In genomic region chr15:48664436-48664835, GRCh38 we compare ENCODE assay signal across 41 cellular contexts.
"Had no signal": no experiment of that assay in that cellular context is flagged by ENCODE, and none has a peak within 500 bp of the region (broad histone marks: within the 10 kb centered on the region; RNA-seq: fewer than 3 reads in every experiment).

No MANE protein-coding gene starts in this region.

- H3K27ac ChIP-seq: body of pancreas, brain microvascular endothelial cell, breast epithelium, cardiac muscle cell, WERI-Rb-1 had no signal

- H3K9me3 ChIP-seq: body of pancreas, breast epithelium had no signal

- H3K27me3 ChIP-seq: body of pancreas, brain microvascular endothelial cell, breast epithelium, cardiac muscle cell had no signal

- H3K9me3 Mint-ChIP-seq: activated CD4-positive, alpha-beta memory T cell treated with anti-CD3 and anti-CD28 coated beads, Interleukin-2, amount 10 ng/mL, durations not matched to agents 7 days and 5 days; activated CD4-positive, alpha-beta T cell treated with anti-CD3 and anti-CD28 coated beads, Interleukin-2, amount 10 ng/mL, durations not matched to agents 7 days and 5 days; activated naive CD4-positive, alpha-beta T cell treated with anti-CD3 and anti-CD28 coated beads, Interleukin-2, amount 10 ng/mL, durations not matched to agents 7 days and 5 days; activated naive CD4-positive, alpha-beta T cell treated with anti-CD3 and anti-CD28 coated beads, Interleukin-2, amount 50 U/mL, for 24 hours; activated naive CD8-positive, alpha-beta T cell treated with anti-CD3 and anti-CD28 coated beads, Interleukin-2, amount 10 ng/mL, durations not matched to agents 7 days and 5 days; activated naive CD8-positive, alpha-beta T cell treated with anti-CD3 and anti-CD28 coated beads, Interleukin-2, amount 50 U/mL, for 24 hours; activated T-cell treated with anti-CD3 and anti-CD28 coated beads, Interleukin-2, amount 50 U/mL, for 24 hours; activated T-helper 2 cell treated with anti-CD3 and anti-CD28 coated beads, Interferon-gamma antibody, Interleukin-2, Interleukin-4, amounts not matched to agents 10 μg/mL and 5 μg/mL and 100 μg/mL, durations not matched to agents 14 hours and 24 hours and 36 hours; central memory CD8-positive, alpha-beta T cell; T-helper 1 cell treated with Interleukin-12 subunit alpha and Interleukin-12 subunit beta and Interleukin-4 antibody, amounts not matched to agents 30 μg/mL and 1 μg/mL, for 36 hours; T-helper 2 cell treated with Interferon-gamma antibody and Interleukin-4, amounts not matched to agents 5 μg/mL and 100 μg/mL, for 36 hours; WTC11 had no signal

- DNase-seq: activated CD4-positive, alpha-beta memory T cell treated with anti-CD3 and anti-CD28 coated beads, Interleukin-2, amount 10 ng/mL, durations not matched to agents 7 days and 5 days; activated CD4-positive, alpha-beta T cell treated with anti-CD3 and anti-CD28 coated beads for 1 hour; activated CD4-positive, alpha-beta T cell treated with anti-CD3 and anti-CD28 coated beads for 36 hours; activated CD4-positive, alpha-beta T cell treated with anti-CD3 and anti-CD28 coated beads for 48 hours; activated CD4-positive, alpha-beta T cell treated with anti-CD3 and anti-CD28 coated beads, Interleukin-2, amount 10 ng/mL, durations not matched to agents 7 days and 5 days; activated CD4-positive, alpha-beta T cell treated with anti-CD3 and anti-CD28 coated beads, Interleukin-2, amount 50 U/mL, for 48 hours; activated CD4-positive, CD25-positive, alpha-beta regulatory T cell; activated CD8-positive, alpha-beta memory T cell treated with anti-CD3 and anti-CD28 coated beads for 24 hours; activated CD8-positive, alpha-beta memory T cell treated with anti-CD3 and anti-CD28 coated beads, Interleukin-2, amount 10 ng/mL, durations not matched to agents 7 days and 5 days; activated CD8-positive, alpha-beta memory T cell treated with anti-CD3 and anti-CD28 coated beads, Interleukin-2, amount 50 U/mL, for 48 hours; activated CD8-positive, alpha-beta T cell treated with anti-CD3 and anti-CD28 coated beads, Interleukin-2, amount 10 ng/mL, durations not matched to agents 7 days and 5 days; activated effector memory CD4-positive, alpha-beta T cell treated with Interleukin-2 at 50 U/mL for 16 hours; activated gamma-delta T cell; activated naive CD4-positive, alpha-beta T cell treated with anti-CD3 and anti-CD28 coated beads, Interleukin-2, amount 10 ng/mL, durations not matched to agents 7 days and 5 days; activated naive CD4-positive, alpha-beta T cell treated with Interleukin-2 at 50 U/mL for 16 hours; activated naive CD8-positive, alpha-beta T cell treated with anti-CD3 and anti-CD28 coated beads, Interleukin-2, amount 10 ng/mL, durations not matched to agents 7 days and 5 days; activated naive CD8-positive, alpha-beta T cell treated with anti-CD3 and anti-CD28 coated beads, Interleukin-2, amount 50 U/mL, for 24 hours; activated T-cell treated with anti-CD3 and anti-CD28 coated beads, Interleukin-2, amount 50 U/mL, for 24 hours; activated T-cell treated with anti-CD3 and anti-CD28 coated beads, Interleukin-2, amount 50 U/mL, for 48 hours; amygdala; aorta; body of pancreas; brain microvascular endothelial cell; caudate nucleus; cerebellar nuclear complex; T-helper 1 cell; T-helper 2 cell; T-helper 9 cell; WERI-Rb-1 had no signal

- H3K27ac Mint-ChIP-seq: activated CD4-positive, alpha-beta memory T cell treated with anti-CD3 and anti-CD28 coated beads, Interleukin-2, amount 10 ng/mL, durations not matched to agents 7 days and 5 days; activated CD4-positive, alpha-beta T cell treated with anti-CD3 and anti-CD28 coated beads for 36 hours; activated CD4-positive, alpha-beta T cell treated with anti-CD3 and anti-CD28 coated beads, Interleukin-2, amount 10 ng/mL, durations not matched to agents 7 days and 5 days; activated CD8-positive, alpha-beta memory T cell treated with anti-CD3 and anti-CD28 coated beads, Interleukin-2, amount 10 ng/mL, durations not matched to agents 7 days and 5 days; activated CD8-positive, alpha-beta T cell treated with anti-CD3 and anti-CD28 coated beads, Interleukin-2, amount 10 ng/mL, durations not matched to agents 7 days and 5 days; activated naive CD4-positive, alpha-beta T cell treated with anti-CD3 and anti-CD28 coated beads, Interleukin-2, amount 10 ng/mL, durations not matched to agents 7 days and 5 days; activated naive CD4-positive, alpha-beta T cell treated with anti-CD3 and anti-CD28 coated beads, Interleukin-2, amount 50 U/mL, for 24 hours; activated naive CD8-positive, alpha-beta T cell; activated naive CD8-positive, alpha-beta T cell treated with anti-CD3 and anti-CD28 coated beads, Interleukin-2, amount 10 ng/mL, durations not matched to agents 7 days and 5 days; activated naive CD8-positive, alpha-beta T cell treated with anti-CD3 and anti-CD28 coated beads, Interleukin-2, amount 50 U/mL, for 24 hours; activated T-cell treated with anti-CD3 and anti-CD28 coated beads, Interleukin-2, amount 50 U/mL, for 24 hours; activated T-helper 2 cell treated with anti-CD3 and anti-CD28 coated beads, Interferon-gamma antibody, Interleukin-2, Interleukin-4, amounts not matched to agents 10 μg/mL and 5 μg/mL and 100 μg/mL, durations not matched to agents 14 hours and 24 hours and 36 hours; T-helper 1 cell treated with Interleukin-12 subunit alpha and Interleukin-12 subunit beta and Interleukin-4 antibody, amounts not matched to agents 30 μg/mL and 1 μg/mL, for 36 hours; T-helper 2 cell treated with Interferon-gamma antibody and Interleukin-4, amounts not matched to agents 5 μg/mL and 100 μg/mL, for 36 hours; WTC11 had no signal

- H3K4me3 Mint-ChIP-seq: activated CD4-positive, alpha-beta memory T cell treated with anti-CD3 and anti-CD28 coated beads, Interleukin-2, amount 10 ng/mL, durations not matched to agents 7 days and 5 days; activated CD4-positive, alpha-beta T cell treated with anti-CD3 and anti-CD28 coated beads for 36 hours; activated CD4-positive, alpha-beta T cell treated with anti-CD3 and anti-CD28 coated beads, Interleukin-2, amount 10 ng/mL, durations not matched to agents 7 days and 5 days; activated CD8-positive, alpha-beta memory T cell treated with anti-CD3 and anti-CD28 coated beads, Interleukin-2, amount 10 ng/mL, durations not matched to agents 7 days and 5 days; activated CD8-positive, alpha-beta T cell treated with anti-CD3 and anti-CD28 coated beads, Interleukin-2, amount 10 ng/mL, durations not matched to agents 7 days and 5 days; activated naive CD4-positive, alpha-beta T cell treated with anti-CD3 and anti-CD28 coated beads, Interleukin-2, amount 10 ng/mL, durations not matched to agents 7 days and 5 days; activated naive CD4-positive, alpha-beta T cell treated with anti-CD3 and anti-CD28 coated beads, Interleukin-2, amount 50 U/mL, for 24 hours; activated naive CD8-positive, alpha-beta T cell; activated naive CD8-positive, alpha-beta T cell treated with anti-CD3 and anti-CD28 coated beads, Interleukin-2, amount 10 ng/mL, durations not matched to agents 7 days and 5 days; activated naive CD8-positive, alpha-beta T cell treated with anti-CD3 and anti-CD28 coated beads, Interleukin-2, amount 50 U/mL, for 24 hours; activated T-cell treated with anti-CD3 and anti-CD28 coated beads, Interleukin-2, amount 50 U/mL, for 24 hours; central memory CD8-positive, alpha-beta T cell; T-helper 1 cell treated with Interleukin-12 subunit alpha and Interleukin-12 subunit beta and Interleukin-4 antibody, amounts not matched to agents 30 μg/mL and 1 μg/mL, for 36 hours; T-helper 2 cell treated with Interferon-gamma antibody and Interleukin-4, amounts not matched to agents 5 μg/mL and 100 μg/mL, for 36 hours; WTC11 had no signal

- ATAC-seq: activated CD4-positive, alpha-beta T cell treated with anti-CD3 and anti-CD28 coated beads for 36 hours; activated CD4-positive, CD25-positive, alpha-beta regulatory T cell treated with anti-CD3 and anti-CD28 coated beads, Interleukin-2, amount 50 U/mL, for 24 hours; activated CD8-positive, alpha-beta memory T cell treated with anti-CD3 and anti-CD28 coated beads, Interleukin-2, amount 10 ng/mL, durations not matched to agents 7 days and 5 days; activated CD8-positive, alpha-beta T cell treated with anti-CD3 and anti-CD28 coated beads, Interleukin-2, amount 10 ng/mL, durations not matched to agents 7 days and 5 days; activated naive CD8-positive, alpha-beta T cell treated with anti-CD3 and anti-CD28 coated beads, Interleukin-2, amount 50 U/mL, for 24 hours; body of pancreas; WTC11 had no signal

- H3K36me3 Mint-ChIP-seq: activated CD8-positive, alpha-beta memory T cell treated with anti-CD3 and anti-CD28 coated beads, Interleukin-2, amount 10 ng/mL, durations not matched to agents 7 days and 5 days; activated naive CD4-positive, alpha-beta T cell treated with anti-CD3 and anti-CD28 coated beads, Interleukin-2, amount 10 ng/mL, durations not matched to agents 7 days and 5 days; activated naive CD4-positive, alpha-beta T cell treated with anti-CD3 and anti-CD28 coated beads, Interleukin-2, amount 50 U/mL, for 24 hours; activated naive CD8-positive, alpha-beta T cell; activated naive CD8-positive, alpha-beta T cell treated with anti-CD3 and anti-CD28 coated beads, Interleukin-2, amount 10 ng/mL, durations not matched to agents 7 days and 5 days; WTC11 had no signal

- H3K4me1 Mint-ChIP-seq: activated CD4-positive, alpha-beta memory T cell treated with anti-CD3 and anti-CD28 coated beads, Interleukin-2, amount 10 ng/mL, durations not matched to agents 7 days and 5 days; activated CD4-positive, alpha-beta T cell treated with anti-CD3 and anti-CD28 coated beads for 36 hours; activated CD4-positive, alpha-beta T cell treated with anti-CD3 and anti-CD28 coated beads, Interleukin-2, amount 10 ng/mL, durations not matched to agents 7 days and 5 days; activated CD8-positive, alpha-beta memory T cell treated with anti-CD3 and anti-CD28 coated beads, Interleukin-2, amount 10 ng/mL, durations not matched to agents 7 days and 5 days; activated naive CD4-positive, alpha-beta T cell treated with anti-CD3 and anti-CD28 coated beads, Interleukin-2, amount 10 ng/mL, durations not matched to agents 7 days and 5 days; activated naive CD4-positive, alpha-beta T cell treated with anti-CD3 and anti-CD28 coated beads, Interleukin-2, amount 50 U/mL, for 24 hours; activated naive CD8-positive, alpha-beta T cell treated with anti-CD3 and anti-CD28 coated beads, Interleukin-2, amount 10 ng/mL, durations not matched to agents 7 days and 5 days; activated naive CD8-positive, alpha-beta T cell treated with anti-CD3 and anti-CD28 coated beads, Interleukin-2, amount 50 U/mL, for 24 hours; central memory CD8-positive, alpha-beta T cell; WTC11 had no signal

- H3K27me3 Mint-ChIP-seq: activated naive CD4-positive, alpha-beta T cell treated with anti-CD3 and anti-CD28 coated beads, Interleukin-2, amount 10 ng/mL, durations not matched to agents 7 days and 5 days; activated naive CD4-positive, alpha-beta T cell treated with anti-CD3 and anti-CD28 coated beads, Interleukin-2, amount 50 U/mL, for 24 hours; activated naive CD8-positive, alpha-beta T cell had no signal

- H3K36me3 ChIP-seq: brain microvascular endothelial cell, breast epithelium, cardiac muscle cell, WERI-Rb-1 had no signal

- H3K4me1 ChIP-seq: body of pancreas, breast epithelium had no signal

- FAIRE-seq: astrocyte, TTC549 had no signal

- H3K4me3 ChIP-seq: body of pancreas, breast epithelium, cardiac muscle cell had no signal
